ENCODE assay signal across 8 cellular contexts in genomic region chr13:113820813-113821651, GRCh38. TPM values are rescaled to one million over a fixed set of nuclear protein-coding genes. Genes with fewer than 3 reads are reported as not detected.
DNase-seq lines count a peak whose midpoint lies in the region; ATAC-seq and TF ChIP-seq lines count a peak whose summit lies in the region.

No MANE protein-coding gene starts in this region.

- CTCF ChIA-PET in activated CD4-positive, alpha-beta T cell treated with anti-CD3 and anti-CD28 coated beads, Interleukin-2, amount 10 ng/mL, durations not matched to agents 7 days and 5 days (lab: Charles Lee), result interaction anchor here (0.6 to 1.0 kb wide), 4 partner anchors 9 to 358 kb away, joined by 3 to 5 read pairs (median 4); no protein-coding TSS in a partner anchor

- peak overlapping the region; percentile 73 for H2BK120ac ChIP-seq in trophoblast cell (ENCODE audit: insufficient read depth, low read length, poor library complexity)

- no peaks in the 10 kb centered on the region for H3K79me2 ChIP-seq in trophoblast cell (ENCODE audit: control insufficient read depth, insufficient read depth, low read length, poor library complexity)

- H2BK5ac ChIP-seq in trophoblast cell (ENCODE audit: low read depth, low read length, poor library complexity), result peak overlapping the region; percentile 63

- H3K27ac ChIP-seq in RWPE2 (ENCODE audit: poor library complexity, severe bottlenecking), result peak overlapping the region; percentile 88
- H3K27ac ChIP-seq in trophoblast cell (ENCODE audit: low read depth, low read length), result peak overlapping the region; percentile 81

- H3K14ac ChIP-seq in trophoblast cell (ENCODE audit: low read length), result peak overlapping the region; percentile 78

- H3K4me1 Mint-ChIP-seq in activated CD4-positive, alpha-beta T cell treated with anti-CD3 and anti-CD28 coated beads, Interleukin-2, amount 10 ng/mL, durations not matched to agents 7 days and 5 days, result peaks cover 14% of the 10 kb centered on the region

- H3K4ac ChIP-seq in trophoblast cell (ENCODE audit: low read depth, low read length), result peak overlapping the region; percentile 69

- H4K91ac ChIP-seq in trophoblast cell (ENCODE audit: low read depth, low read length), result peak overlapping the region; percentile 95

- peak; percentile 80 for ATAC-seq in RWPE2 (ENCODE audit: low read depth)
- ATAC-seq in HG03342 (IDR thresholded peaks at IDR 0.05; ENCODE audit: unreplicated experiment), result no peak

- no peaks in the 10 kb centered on the region for H3K27me3 Mint-ChIP-seq in activated CD4-positive, alpha-beta T cell treated with anti-CD3 and anti-CD28 coated beads, Interleukin-2, amount 10 ng/mL, durations not matched to agents 7 days and 5 days

- H3K36me3 ChIP-seq in RWPE2 (ENCODE audit: low read depth) (peaks cover 28% of the 10 kb centered on the region), trophoblast cell (ENCODE audit: control insufficient read depth in 1 of 2, insufficient read depth in 2 of 2, low read length in 2 of 2) (peaks cover 0 to 7% of the 10 kb centered on the region in 2 experiments)

- H3K27me3 ChIP-seq in RWPE2 (ENCODE audit: insufficient read depth, poor library complexity, severe bottlenecking) (no peaks in the 10 kb centered on the region), trophoblast cell (ENCODE audit: insufficient read depth, low read length) (no peaks in the 10 kb centered on the region)

- no CpG with 5 or more reads among the region's 54 CpGs for WGBS in trophoblast cell (ENCODE audit: extremely low coverage, insufficient coverage, insufficient read length)

- peak overlapping the region; percentile 13 for H2AFZ ChIP-seq in trophoblast cell (ENCODE audit: insufficient read depth, low read length, poor library complexity)

- TF ChIP-seq CTCF in RWPE2 (IDR thresholded peaks at IDR 0.05; ENCODE audit: poor library complexity, severe bottlenecking) (peak; percentile 26), fibroblast of pulmonary artery (IDR thresholded peaks at IDR 0.05; ENCODE audit: low read length, missing control alignments) (no peak)

- H3K36me3 Mint-ChIP-seq in activated CD4-positive, alpha-beta T cell treated with anti-CD3 and anti-CD28 coated beads, Interleukin-2, amount 10 ng/mL, durations not matched to agents 7 days and 5 days (ENCODE audit: low read depth), result peaks cover 16% of the 10 kb centered on the region

- POLR2A ChIA-PET in activated CD4-positive, alpha-beta T cell treated with anti-CD3 and anti-CD28 coated beads, Interleukin-2, amount 10 ng/mL, durations not matched to agents 7 days and 5 days (lab: Charles Lee), result no interaction called here

- H3K4me3 Mint-ChIP-seq in activated CD4-positive, alpha-beta T cell treated with anti-CD3 and anti-CD28 coated beads, Interleukin-2, amount 10 ng/mL, durations not matched to agents 7 days and 5 days, result no peak overlapping the region

- H3K4me2 ChIP-seq in trophoblast cell (ENCODE audit: low read length), result no peak overlapping the region

- H3K18ac ChIP-seq in trophoblast cell (ENCODE audit: low read length), result peak overlapping the region; percentile 56

- no peak overlapping the region for H3K23ac ChIP-seq in trophoblast cell (ENCODE audit: low read length)

- peak overlapping the region; percentile 19 for H4K12ac ChIP-seq in trophoblast cell (ENCODE audit: low read depth, low read length)

- H3K4me3 ChIP-seq in RWPE2 (ENCODE audit: severe bottlenecking), result no peak overlapping the region
- H3K4me3 ChIP-seq in fibroblast of pulmonary artery (replicated peaks; ENCODE audit: low read depth, low read length), result peak overlapping the region; percentile 21
- H3K4me3 ChIP-seq in trophoblast cell (ENCODE audit: low read depth, low read length), result no peak overlapping the region

- DNase-seq in H4 (ENCODE audit: low spot score) (peak; percentile 91), RWPE2 (ENCODE audit: low spot score) (peak; percentile 89), fibroblast of pulmonary artery (ENCODE audit: low read depth) (peak; percentile 92), trophoblast cell (peak; percentile 18 to 33)
- DNase-seq in stimulated activated CD8-positive, alpha-beta memory T cell treated with anti-CD3 and anti-CD28 coated beads, Interleukin-4, amount 100 ng/mL, for 48 hours, result no peak
- no peak for DNase-seq in activated CD4-positive, alpha-beta T cell treated with anti-CD3 and anti-CD28 coated beads, Interleukin-2, amount 10 ng/mL, durations not matched to agents 7 days and 5 days
- DNase-seq in central memory CD4-positive, alpha-beta T cell, result no peak

- H2AK5ac ChIP-seq in trophoblast cell (ENCODE audit: low read length), result peak overlapping the region; percentile 72

- H3K4me1 ChIP-seq in RWPE2 (ENCODE audit: insufficient read depth, poor library complexity, severe bottlenecking), result peaks cover 14% of the 10 kb centered on the region
- peaks cover 15 to 17% of the 10 kb centered on the region in 2 experiments for H3K4me1 ChIP-seq in trophoblast cell (ENCODE audit: control insufficient read depth in 1 of 2, insufficient read depth in 2 of 2, low read length in 2 of 2)

- H3K9ac ChIP-seq in trophoblast cell (ENCODE audit: low read length), result no peak overlapping the region

- H3K79me1 ChIP-seq in trophoblast cell (ENCODE audit: low read length), result peaks cover 19% of the 10 kb centered on the region

- no peak overlapping the region for H3K27ac Mint-ChIP-seq in activated CD4-positive, alpha-beta T cell treated with anti-CD3 and anti-CD28 coated beads, Interleukin-2, amount 10 ng/mL, durations not matched to agents 7 days and 5 days

- peak overlapping the region; percentile 10 for H4K8ac ChIP-seq in trophoblast cell (ENCODE audit: low read depth, low read length)

- H3K9me3 ChIP-seq in RWPE2 (ENCODE audit: severe bottlenecking) (no peaks in the 10 kb centered on the region), trophoblast cell (ENCODE audit: insufficient read depth, low read depth, low read length) (peaks cover 2% of the 10 kb centered on the region)

- no peaks in the 10 kb centered on the region for H3K9me3 Mint-ChIP-seq in activated CD4-positive, alpha-beta T cell treated with anti-CD3 and anti-CD28 coated beads, Interleukin-2, amount 10 ng/mL, durations not matched to agents 7 days and 5 days

- peak overlapping the region; percentile 88 for H2BK12ac ChIP-seq in trophoblast cell (ENCODE audit: low read length)

RNA-seq across cellular contexts. Expression of gene GAS6, which starts 42.8 kb away (rescaled TPM):
- 5.9 and 6.4 TPM in 2 replicates for total RNA-seq in H4 (2014; rRNA removed; shearing (Covaris generic))
- polyA plus RNA-seq in trophoblast cell (2013), result 15.7 and 17.6 TPM in 2 replicates
- under 1 TPM; 0.82 to 0.92 TPM for total RNA-seq in activated CD4-positive, alpha-beta T cell treated with anti-CD3 and anti-CD28 coated beads, Interleukin-2, amount 10 ng/mL, durations not matched to agents 7 days and 5 days

Comparison
In these comparisons a context has a peak if more than half of its experiments do, and no peak if none do; other contexts are left out.
1. DNase-seq: peak in H4 (single experiment), RWPE2 (single experiment), fibroblast of pulmonary artery (single experiment) and trophoblast cell (2 of 2); none in stimulated activated CD8-positive, alpha-beta memory T cell treated with anti-CD3 and anti-CD28 coated beads, Interleukin-4, amount 100 ng/mL, for 48 hours (single experiment), activated CD4-positive, alpha-beta T cell treated with anti-CD3 and anti-CD28 coated beads, Interleukin-2, amount 10 ng/mL, durations not matched to agents 7 days and 5 days (single experiment) and central memory CD4-positive, alpha-beta T cell (single experiment).